ENCODE assay signal across 9 cellular contexts in genomic region chr12:5511644-5512584, GRCh38.
DNase-seq lines count a peak whose midpoint lies in the region; ATAC-seq and TF ChIP-seq lines count a peak whose summit lies in the region.
"Had no signal": no experiment of that assay in that cellular context is flagged by ENCODE, and none has a peak within 500 bp of the region (broad histone marks: within the 10 kb centered on the region; RNA-seq: fewer than 3 reads in every experiment).

No MANE protein-coding gene starts in this region.

- no peak overlapping the region for H3K9ac ChIP-seq in OCI-LY3 (ENCODE audit: low read length)

- no peak overlapping the region for H2AFZ ChIP-seq in OCI-LY3 (ENCODE audit: low read depth, low read length)

- H3K36me3 ChIP-seq in OCI-LY3 (replicated peaks; ENCODE audit: low read depth, low read length) = no peaks in the 10 kb centered on the region
- no peaks in the 10 kb centered on the region for H3K36me3 ChIP-seq in psoas muscle (ENCODE audit: insufficient read depth in 1 of 2, low read depth in 1 of 2)
- no peaks in the 10 kb centered on the region for H3K36me3 ChIP-seq in gastrocnemius medialis

- H3K27ac ChIP-seq in OCI-LY3 (ENCODE audit: low read length) (no peak overlapping the region), psoas muscle (no peak overlapping the region), gastrocnemius medialis (no peak overlapping the region)

- no peaks in the 10 kb centered on the region for H4K20me1 ChIP-seq in OCI-LY3 (ENCODE audit: insufficient read depth, low read length)

- POLR2A ChIA-PET in GM10248 (lab: Yijun Ruan, JAX) = no interaction called here

- H3K9me3 ChIP-seq in OCI-LY3 (ENCODE audit: insufficient read depth, low read length) = no peaks in the 10 kb centered on the region
- H3K9me3 ChIP-seq in psoas muscle = no peaks in the 10 kb centered on the region
- no peaks in the 10 kb centered on the region for H3K9me3 ChIP-seq in gastrocnemius medialis

- 11 to 18% (median 14%) methylated on average over 36 of the region's 36 CpGs for WGBS in psoas muscle, 3 donors

- peak; percentile 37 for DNase-seq in GM10248 (ENCODE audit: extremely low spot score)
- DNase-seq in fibroblast of the aortic adventitia (ENCODE audit: low read depth) = peak; percentile 5
- peak; percentile 27 to 69 for DNase-seq in psoas muscle
- no peak for DNase-seq in gastrocnemius medialis
- DNase-seq in NCI-H1417 treated with DMSO at 0.1 percent for 48 hours (lab: John Stamatoyannopoulos, UW) = no peak
- DNase-seq: MM.1S had no signal

- TF ChIP-seq POLR2A in gastrocnemius medialis (IDR thresholded peaks at IDR 0.05) = no peak

- no peak for ATAC-seq in psoas muscle
- no peak for ATAC-seq in GM18502 (IDR thresholded peaks at IDR 0.05; ENCODE audit: poor library complexity, unreplicated experiment)
- no peak for ATAC-seq in HG03460 (IDR thresholded peaks at IDR 0.05; ENCODE audit: unreplicated experiment)
- no peak for ATAC-seq in gastrocnemius medialis

- H3K4me1 ChIP-seq in OCI-LY3 (ENCODE audit: low read length) (no peaks in the 10 kb centered on the region), psoas muscle (no peaks in the 10 kb centered on the region), gastrocnemius medialis (peaks cover 0 to 6% of the 10 kb centered on the region in 2 donors)

- in situ Hi-C loops in gastrocnemius medialis (cut with MboI; ENCODE audit: low sequenced_read_pairs in 4 of 4) = no loop called here

- H3K79me2 ChIP-seq in OCI-LY3 (ENCODE audit: low read length) = no peaks in the 10 kb centered on the region

- intact Hi-C loops in psoas muscle (cut with DNase I) (no loop called here), gastrocnemius medialis (cut with DNase I; ENCODE audit: low total_unique reads) (no loop called here)

- H3K4me2 ChIP-seq in OCI-LY3 (ENCODE audit: low read length) = no peak overlapping the region

- H3K27me3 ChIP-seq in OCI-LY3 (ENCODE audit: low read depth, low read length) (peaks cover 27% of the 10 kb centered on the region), psoas muscle (ENCODE audit: insufficient read depth in 3 of 3, low read length in 2 of 3) (peaks cover 0 to 14% (median 0%) of the 10 kb centered on the region in 3 donors), gastrocnemius medialis (peaks cover 0 to 7% (median 4%) of the 10 kb centered on the region in 3 donors)

- peak; percentile 22 for TF ChIP-seq CTCF in GM10248 (IDR thresholded peaks at IDR 0.05; ENCODE audit: control extremely low read depth, extremely low read depth, low read depth, missing control alignments)
- peak; percentile 61 for TF ChIP-seq CTCF in OCI-LY3 (IDR thresholded peaks at IDR 0.05; ENCODE audit: low read depth, low read length)
- TF ChIP-seq CTCF in fibroblast of the aortic adventitia (IDR thresholded peaks at IDR 0.05; ENCODE audit: insufficient read depth, low read length) = peak; percentile 17
- peak; percentile 43 for TF ChIP-seq CTCF in psoas muscle (IDR thresholded peaks at IDR 0.05)
- peak in 2 of 5 experiments; percentile 21 to 43 for TF ChIP-seq CTCF in gastrocnemius medialis (IDR thresholded peaks at IDR 0.05 in 4 of 5, conservative IDR thresholded peaks at IDR 0.05 in 1 of 5)

- CTCF ChIA-PET in GM10248 (lab: Yijun Ruan, JAX) = interaction anchor here (1.6 kb wide), 1 partner anchor 12 kb away, joined by 3 read pairs; no protein-coding TSS in a partner anchor

- H3K4me3 ChIP-seq in OCI-LY3 (ENCODE audit: low read length) = no peak overlapping the region
- no peak overlapping the region for H3K4me3 ChIP-seq in fibroblast of the aortic adventitia (ENCODE audit: low read depth, low read length)
- H3K4me3 ChIP-seq in psoas muscle = no peak overlapping the region
- H3K4me3 ChIP-seq in gastrocnemius medialis = peak overlapping the region in 2 of 4 donors; percentile 24 to 27

Comparison
In these comparisons a context has a peak if more than half of its experiments do, and no peak if none do; other contexts are left out.
1. DNase-seq: peak in GM10248 (single experiment), fibroblast of the aortic adventitia (single experiment) and psoas muscle (2 of 2); none in gastrocnemius medialis (0 of 2) and NCI-H1417 treated with DMSO at 0.1 percent for 48 hours (single experiment).